10 cellular contexts compared by ENCODE assay signal in the genomic region with DNA sequence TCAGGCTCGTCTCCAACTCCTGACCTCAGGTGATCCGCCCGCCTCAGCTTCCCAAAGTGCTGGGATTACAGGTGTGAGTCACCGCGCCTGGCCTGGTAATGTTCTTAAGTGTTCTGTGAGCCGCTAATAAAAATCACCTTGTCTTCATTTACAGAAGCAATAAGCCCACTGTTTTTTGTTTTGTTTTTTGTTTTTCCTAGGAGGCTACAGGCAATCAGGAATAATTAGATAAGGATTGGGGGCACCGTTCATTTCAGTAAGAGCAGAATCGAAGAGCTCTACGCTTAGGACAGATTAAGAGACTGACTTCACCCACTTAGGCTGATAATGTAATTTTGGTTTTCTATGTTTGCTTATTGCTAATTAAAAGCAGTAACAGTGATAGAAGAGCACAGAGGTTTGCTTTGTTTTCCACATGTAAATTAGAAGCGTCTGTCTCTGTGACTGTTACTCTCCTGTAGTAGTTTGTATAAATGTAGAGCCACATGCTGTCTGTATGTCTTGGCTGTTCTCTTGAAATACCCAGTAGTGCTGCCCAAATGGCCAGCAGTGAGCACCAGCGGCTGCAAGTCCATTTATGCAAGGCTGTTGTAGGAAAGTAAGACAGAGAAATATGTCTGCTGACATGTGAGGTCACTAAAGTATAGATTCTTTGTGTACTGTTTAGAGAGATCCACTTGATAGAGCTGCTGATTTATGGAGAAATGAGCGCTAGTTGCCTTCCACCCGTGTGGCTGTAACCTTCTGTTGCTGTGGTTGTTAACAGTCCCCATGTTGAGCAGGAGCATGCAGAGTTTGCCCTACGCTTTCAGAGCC.
A peak's percentile ranks its signal among the peaks of the same experiment; 100 is the strongest.
DNase-seq lines count a peak whose midpoint lies in the region; ATAC-seq, FAIRE-seq and TF ChIP-seq lines count a peak whose summit lies in the region.
"Had no signal": no experiment of that assay in that cellular context is flagged by ENCODE, and none has a peak within 500 bp of the region (broad histone marks: within the 10 kb centered on the region; RNA-seq: fewer than 3 reads in every experiment).

No MANE protein-coding gene starts in this region.

- ATAC-seq in HG02763 (IDR thresholded peaks at IDR 0.05; ENCODE audit: unreplicated experiment), result peak; percentile 7

- peaks cover 73% of the 10 kb centered on the region for H3K4me1 Mint-ChIP-seq in nephron

- peak overlapping the region in 2 of 3 experiments; percentile 3 to 67 for H3K27ac Mint-ChIP-seq in nephron

- no peak overlapping the region for H3K4me3 ChIP-seq in astrocyte of the spinal cord (ENCODE audit: low read depth, low read length)
- H3K4me3 ChIP-seq: prostate gland had no signal

- peak overlapping the region in 1 of 3 experiments; percentile 11 for H3K4me3 Mint-ChIP-seq in nephron

- in situ Hi-C loops in astrocyte of the spinal cord (cut with HindIII; ENCODE audit: low sequenced_read_pairs), result no loop called here

- H3K36me3 Mint-ChIP-seq in nephron (ENCODE audit: low read depth), result no peaks in the 10 kb centered on the region

- H3K27me3 Mint-ChIP-seq in nephron (ENCODE audit: low read depth), result no peaks in the 10 kb centered on the region

- H3K9me3 Mint-ChIP-seq in nephron, result no peaks in the 10 kb centered on the region

- peak; percentile 21 for FAIRE-seq in GM18507 (lab: Jason Lieb, UNC)

- TF ChIP-seq CTCF in astrocyte of the spinal cord (IDR thresholded peaks at IDR 0.05; ENCODE audit: low read depth, low read length) (no peak), nephron (IDR thresholded peaks at IDR 0.05; ENCODE audit: unreplicated experiment in 3 of 3) (no peak), GM20000 (IDR thresholded peaks at IDR 0.05; ENCODE audit: extremely low read depth, missing control alignments) (no peak)

- DNase-seq in GM18507 (ENCODE audit: extremely low spot score, insufficient read length, low read depth) (no peak), astrocyte of the spinal cord (ENCODE audit: low read depth, low spot score) (peak; percentile 56), DMS153 (lab: John Stamatoyannopoulos, UW) (no peak), GM20000 (ENCODE audit: low spot score) (no peak), SIG-M5 (lab: John Stamatoyannopoulos, UW) (no peak), amygdala (lab: John Stamatoyannopoulos, UW) (no peak)
- DNase-seq: activated T-cell treated with anti-CD3 and anti-CD28 coated beads, Interleukin-2, amount 50 U/mL, for 48 hours had no signal
